Comparison of ENCODE assay signal across 25 cellular contexts in the genomic region with DNA sequence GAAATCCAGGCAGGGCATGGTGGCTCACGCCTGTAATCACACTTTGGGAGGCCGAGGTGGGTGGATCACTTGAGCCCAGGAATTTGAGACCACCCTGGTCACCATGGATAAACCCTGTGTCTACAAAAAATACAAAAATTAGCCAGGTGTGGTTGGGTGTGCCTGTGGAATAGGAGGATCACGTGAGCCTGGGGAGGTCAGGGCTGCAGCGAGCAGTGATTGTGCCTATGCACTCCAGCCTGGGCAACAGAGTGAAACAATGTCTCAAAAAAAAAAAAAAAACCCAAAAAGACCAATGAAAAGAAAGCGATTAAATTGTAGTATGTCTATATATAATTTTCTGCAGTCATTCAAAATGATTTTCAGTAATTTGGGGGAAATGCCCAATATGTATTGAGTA.
"Had no signal": no experiment of that assay in that cellular context is flagged by ENCODE, and none has a peak within 500 bp of the region (broad histone marks: within the 10 kb centered on the region; RNA-seq: fewer than 3 reads in every experiment).

No MANE protein-coding gene starts in this region.

- H3K4me1 ChIP-seq: left lung, lower lobe of right lung had no signal

- FAIRE-seq: colon, endometrium, islet of Langerhans, keratinocyte had no signal

- H2AFZ ChIP-seq: hepatocyte had no signal

- DNase-seq: dermis blood vessel endothelial cell; dorsolateral prefrontal cortex; effector CD4-positive, alpha-beta T cell; effector memory CD4-positive, alpha-beta T cell; erythroblast; esophagus squamous epithelium; foreskin fibroblast; foreskin melanocyte; heart left ventricle; hypothalamus; left cardiac atrium; left lung; left ventricle myocardium superior; lower lobe of right lung; mesendoderm; midbrain had no signal

- H3K4me2 ChIP-seq: hepatocyte had no signal

- H3K27ac ChIP-seq: coronary artery, epithelial cell of prostate, esophagus squamous epithelium, gastroesophageal sphincter, heart left ventricle, hepatocyte, left lung, lower lobe of right lung had no signal

- H3K9me3 ChIP-seq: esophagus squamous epithelium, gastroesophageal sphincter, heart left ventricle, left lung, lower lobe of right lung had no signal

- ATAC-seq: esophagus mucosa, gastroesophageal sphincter, heart left ventricle, left cardiac atrium, left lung, left ventricle myocardium superior, lower lobe of right lung had no signal

- H3K4me3 ChIP-seq: coronary artery, dorsolateral prefrontal cortex, esophagus squamous epithelium, gastroesophageal sphincter, heart left ventricle, hepatocyte, left lung, lower lobe of right lung had no signal

- H3K27me3 ChIP-seq: dorsolateral prefrontal cortex, esophagus squamous epithelium, gastroesophageal sphincter, heart left ventricle, hepatocyte, left lung had no signal
